Comparison of ENCODE assay signal across 23 cellular contexts in genomic region chr13:60620611-60621395, GRCh38.
"Had no signal": no experiment of that assay in that cellular context is flagged by ENCODE, and none has a peak within 500 bp of the region (broad histone marks: within the 10 kb centered on the region; RNA-seq: fewer than 3 reads in every experiment).

No MANE protein-coding gene starts in this region.

- H3K9me3 Mint-ChIP-seq: activated naive CD8-positive, alpha-beta T cell treated with anti-CD3 and anti-CD28 coated beads for 36 hours; activated T-cell treated with anti-CD3 and anti-CD28 coated beads, Interleukin-2, amount 50 U/mL, for 24 hours; activated T-helper 17 cell treated with anti-CD3 and anti-CD28 coated beads, Interleukin-2, amount 50 U/mL, for 72 hours; dendritic cell treated with granulocyte-macrophage colony-stimulating factor and Interleukin-4, amounts not matched to agents 40 ng/mL and 50 ng/mL, for 4 days; type B pancreatic cell had no signal

- H3K4me1 Mint-ChIP-seq: activated naive CD8-positive, alpha-beta T cell treated with anti-CD3 and anti-CD28 coated beads for 36 hours; activated T-helper 17 cell treated with anti-CD3 and anti-CD28 coated beads, Interleukin-2, amount 50 U/mL, for 72 hours; naive B cell had no signal

- H3K27me3 ChIP-seq: body of pancreas, cardiac muscle cell, left lung had no signal

- H3K4me1 ChIP-seq: heart right ventricle, left lung had no signal

- H3K27ac Mint-ChIP-seq: activated naive CD8-positive, alpha-beta T cell treated with anti-CD3 and anti-CD28 coated beads for 36 hours; activated T-cell treated with anti-CD3 and anti-CD28 coated beads, Interleukin-2, amount 50 U/mL, for 24 hours; activated T-helper 17 cell treated with anti-CD3 and anti-CD28 coated beads, Interleukin-2, amount 50 U/mL, for 72 hours; dendritic cell treated with granulocyte-macrophage colony-stimulating factor and Interleukin-4, amounts not matched to agents 40 ng/mL and 50 ng/mL, for 4 days; naive B cell; progenitor cell of endocrine pancreas; type B pancreatic cell had no signal

- H3K9me3 ChIP-seq: body of pancreas, heart right ventricle, left lung, thoracic aorta had no signal

- H3K27ac ChIP-seq: body of pancreas, cardiac muscle cell, heart right ventricle, left lung, thoracic aorta, WERI-Rb-1 had no signal

- H3K27me3 Mint-ChIP-seq: dendritic cell treated with granulocyte-macrophage colony-stimulating factor and Interleukin-4, amounts not matched to agents 40 ng/mL and 50 ng/mL, for 4 days had no signal

- DNase-seq: activated CD4-positive, alpha-beta T cell treated with anti-CD3 and anti-CD28 coated beads for 1 hour; activated CD4-positive, alpha-beta T cell treated with anti-CD3 and anti-CD28 coated beads, Interleukin-2, amount 50 U/mL, for 4 hours; activated CD8-positive, alpha-beta memory T cell treated with anti-CD3 and anti-CD28 coated beads for 24 hours; activated CD8-positive, alpha-beta memory T cell treated with anti-CD3 and anti-CD28 coated beads, Interleukin-2, amount 50 U/mL, for 4 hours; activated naive CD8-positive, alpha-beta T cell treated with anti-CD3 and anti-CD28 coated beads for 36 hours; activated T-cell treated with anti-CD3 and anti-CD28 coated beads, Interleukin-2, amount 50 U/mL, for 24 hours; amniotic stem cell; body of pancreas; effector CD4-positive, alpha-beta T cell; heart right ventricle; left lung; naive B cell; occipital lobe; stimulated activated CD4-positive, alpha-beta T cell treated with anti-CD3 and anti-CD28 coated beads, Interleukin-4, amount 100 ng/mL, for 24 hours; stimulated activated naive CD4-positive, alpha-beta T cell treated with Interleukin-2 at 50 U/mL for 16 hours; WERI-Rb-1 had no signal

- H3K36me3 Mint-ChIP-seq: activated naive CD8-positive, alpha-beta T cell treated with anti-CD3 and anti-CD28 coated beads for 36 hours; naive B cell; type B pancreatic cell had no signal

- H3K4me3 ChIP-seq: body of pancreas, cardiac muscle cell, heart right ventricle, left lung, lung, thoracic aorta had no signal

- H3K4me3 Mint-ChIP-seq: activated naive CD8-positive, alpha-beta T cell treated with anti-CD3 and anti-CD28 coated beads for 36 hours; activated T-cell treated with anti-CD3 and anti-CD28 coated beads, Interleukin-2, amount 50 U/mL, for 24 hours; activated T-helper 17 cell treated with anti-CD3 and anti-CD28 coated beads, Interleukin-2, amount 50 U/mL, for 72 hours; dendritic cell treated with granulocyte-macrophage colony-stimulating factor and Interleukin-4, amounts not matched to agents 40 ng/mL and 50 ng/mL, for 4 days; naive B cell; type B pancreatic cell had no signal

- H3K36me3 ChIP-seq: cardiac muscle cell, heart right ventricle, left lung, thoracic aorta, WERI-Rb-1 had no signal
